ENCODE assay signal across 31 cellular contexts in the genomic region with DNA sequence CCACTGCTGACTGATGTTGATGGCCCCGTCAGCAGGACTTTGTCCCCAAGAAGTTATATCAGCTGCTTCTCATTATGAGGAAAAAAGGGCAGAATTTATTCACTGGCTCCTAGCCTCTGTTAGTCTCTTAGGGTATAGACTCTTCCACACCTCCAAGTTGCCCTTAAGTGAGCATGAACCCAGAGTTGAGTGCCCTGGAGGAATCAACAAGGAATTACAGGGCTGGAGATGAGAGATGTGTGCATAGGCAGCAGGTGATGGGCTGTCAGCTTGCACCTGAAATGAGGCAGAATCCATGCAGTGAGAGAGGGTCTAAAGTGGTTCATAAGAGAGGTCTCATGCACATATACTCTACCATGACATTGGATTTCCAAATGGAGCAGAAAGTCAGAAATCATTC.
"Had no signal": no experiment of that assay in that cellular context is flagged by ENCODE, and none has a peak within 500 bp of the region (broad histone marks: within the 10 kb centered on the region; RNA-seq: fewer than 3 reads in every experiment).

No MANE protein-coding gene starts in this region.

- FAIRE-seq: endometrium had no signal

- H3K27ac Mint-ChIP-seq: immature natural killer cell; memory B cell; naive B cell; natural killer cell treated with Interleukin-12 subunit alpha and Interleukin-12 subunit beta and Interleukin-15 and Interleukin-18, amount 100 ng/mL, for 72 hours; progenitor cell of endocrine pancreas had no signal

- H3K27ac ChIP-seq: coronary artery, esophagus squamous epithelium, heart right ventricle, parathyroid adenoma, right lobe of liver, stomach, thyroid gland had no signal

- H3K79me2 ChIP-seq: parathyroid adenoma had no signal

- DNase-seq: dermis blood vessel endothelial cell; effector memory CD4-positive, alpha-beta T cell; erythroblast; esophagus squamous epithelium; foreskin melanocyte; glutamatergic neuron; heart right ventricle; hypothalamus; immature natural killer cell; islet precursor cell; kidney glomerular epithelial cell; left ventricle myocardium superior; naive B cell; right lobe of liver; stimulated activated CD4-positive, alpha-beta T cell treated with anti-CD3 and anti-CD28 coated beads, Interleukin-12 subunit alpha, Interleukin-12 subunit beta, amount 100 ng/mL, for 4 hours; stimulated activated CD4-positive, alpha-beta T cell treated with anti-CD3 and anti-CD28 coated beads, Interleukin-1b, Interleukin-23, amount 100 ng/mL, for 48 hours; stimulated activated CD4-positive, alpha-beta T cell treated with anti-CD3 and anti-CD28 coated beads, Interleukin-4, amount 100 ng/mL, for 1 hour; stimulated activated CD8-positive, alpha-beta memory T cell treated with anti-CD3 and anti-CD28 coated beads, Interleukin-4, amount 100 ng/mL, for 48 hours; stimulated activated naive CD4-positive, alpha-beta T cell treated with Interleukin-2 at 50 U/mL for 16 hours; stomach; thyroid gland; trophoblast cell had no signal

- H3K4me2 ChIP-seq: smooth muscle cell had no signal

- H3K4me1 Mint-ChIP-seq: immature natural killer cell, memory B cell, naive B cell, neural crest cell had no signal

- H3K4me3 Mint-ChIP-seq: immature natural killer cell; memory B cell; naive B cell; natural killer cell treated with Interleukin-12 subunit alpha and Interleukin-12 subunit beta and Interleukin-15 and Interleukin-18, amount 100 ng/mL, for 72 hours; neural crest cell had no signal

- H3K9me3 Mint-ChIP-seq: immature natural killer cell; memory B cell; naive B cell; natural killer cell treated with Interleukin-12 subunit alpha and Interleukin-12 subunit beta and Interleukin-15 and Interleukin-18, amount 100 ng/mL, for 72 hours; neural crest cell had no signal

- H3K4me3 ChIP-seq: coronary artery, esophagus squamous epithelium, heart right ventricle, lung, right lobe of liver, smooth muscle cell, stomach, thyroid gland had no signal

- H3K36me3 Mint-ChIP-seq: memory B cell; naive B cell; natural killer cell treated with Interleukin-12 subunit alpha and Interleukin-12 subunit beta and Interleukin-15 and Interleukin-18, amount 100 ng/mL, for 72 hours had no signal

- H3K9me3 ChIP-seq: esophagus squamous epithelium, heart right ventricle, right lobe of liver, stomach, thyroid gland had no signal

- H3K4me1 ChIP-seq: esophagus squamous epithelium, heart right ventricle, parathyroid adenoma, right lobe of liver, stomach, thyroid gland had no signal

- H3K27me3 ChIP-seq: esophagus squamous epithelium, right lobe of liver, stomach, thyroid gland had no signal

- ATAC-seq: heart right ventricle; left ventricle myocardium superior; natural killer cell treated with Interleukin-12 subunit alpha and Interleukin-12 subunit beta and Interleukin-15 and Interleukin-18, amount 100 ng/mL, for 72 hours; right lobe of liver had no signal

- H3K36me3 ChIP-seq: esophagus squamous epithelium, heart right ventricle, right lobe of liver, stomach, thyroid gland had no signal
